ENCODE assay signal across 31 cellular contexts in the genomic region with DNA sequence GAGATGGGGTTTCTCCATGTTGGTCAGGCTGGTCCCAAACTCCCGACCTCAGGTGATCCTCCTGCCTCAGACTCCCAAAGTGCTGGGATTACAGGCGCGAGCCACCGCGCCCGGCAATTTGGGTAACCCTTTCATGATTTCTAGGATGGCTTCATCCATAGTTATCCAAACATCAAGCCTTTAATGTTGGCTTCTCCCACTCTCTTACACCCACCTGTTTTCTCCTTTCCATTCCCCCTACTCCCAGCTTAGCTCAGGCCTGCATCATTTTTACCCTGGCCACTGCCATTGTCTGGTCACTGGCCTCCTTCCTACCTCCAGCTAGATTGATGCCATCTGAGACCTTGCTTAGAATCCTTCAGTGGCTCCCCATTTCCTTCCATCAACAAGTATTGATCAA. TPM values are rescaled to one million over a fixed set of nuclear protein-coding genes. Genes with fewer than 3 reads are reported as not detected.
"Had no signal": no experiment of that assay in that cellular context is flagged by ENCODE, and none has a peak within 500 bp of the region (broad histone marks: within the 10 kb centered on the region; RNA-seq: fewer than 3 reads in every experiment).

No MANE protein-coding gene starts in this region.

- H3K4me3 Mint-ChIP-seq: activated B cell treated with CpG ODN at 0.5 μM for 24 hours; activated CD8-positive, alpha-beta T cell treated with anti-CD3 and anti-CD28 coated beads for 36 hours; activated naive CD4-positive, alpha-beta T cell treated with anti-CD3 and anti-CD28 coated beads for 36 hours; activated naive CD8-positive, alpha-beta T cell treated with anti-CD3 and anti-CD28 coated beads for 36 hours; activated naive CD8-positive, alpha-beta T cell treated with anti-CD3 and anti-CD28 coated beads, Interleukin-2, amount 50 U/mL, for 24 hours; activated T-cell treated with anti-CD3 and anti-CD28 coated beads, Interleukin-2, amount 50 U/mL, for 4 hours; central memory CD8-positive, alpha-beta T cell; T-helper 17 cell; T-helper 2 cell treated with Interferon-gamma antibody and Interleukin-4, amounts not matched to agents 5 μg/mL and 100 μg/mL, for 36 hours had no signal

- ATAC-seq: activated CD4-positive, CD25-positive, alpha-beta regulatory T cell treated with anti-CD3 and anti-CD28 coated beads, Interleukin-2, amount 50 U/mL, for 24 hours; activated CD8-positive, alpha-beta T cell treated with anti-CD3 and anti-CD28 coated beads for 36 hours; activated naive CD8-positive, alpha-beta T cell treated with anti-CD3 and anti-CD28 coated beads, Interleukin-2, amount 50 U/mL, for 24 hours; activated T-cell treated with anti-CD3 and anti-CD28 coated beads, Interleukin-2, amount 50 U/mL, for 4 hours; effector memory CD8-positive, alpha-beta T cell; foreskin keratinocyte; gastrocnemius medialis; T-helper 17 cell had no signal

- DNase-seq: activated B cell treated with CpG ODN at 0.5 μM for 24 hours; activated CD4-positive, alpha-beta T cell treated with anti-CD3 and anti-CD28 coated beads for 48 hours; activated CD4-positive, alpha-beta T cell treated with anti-CD3 and anti-CD28 coated beads, Interleukin-2, amount 50 U/mL, for 1 hour; activated CD4-positive, alpha-beta T cell treated with anti-CD3 and anti-CD28 coated beads, Interleukin-2, amount 50 U/mL, for 48 hours; activated CD8-positive, alpha-beta memory T cell treated with anti-CD3 and anti-CD28 coated beads for 24 hours; activated CD8-positive, alpha-beta T cell treated with anti-CD3 and anti-CD28 coated beads for 36 hours; activated effector memory CD4-positive, alpha-beta T cell treated with anti-CD3 and anti-CD28 coated beads, Interleukin-2, amount 50 U/mL, for 16 hours; activated naive CD4-positive, alpha-beta T cell treated with anti-CD3 and anti-CD28 coated beads for 36 hours; activated naive CD8-positive, alpha-beta T cell treated with anti-CD3 and anti-CD28 coated beads for 36 hours; activated naive CD8-positive, alpha-beta T cell treated with anti-CD3 and anti-CD28 coated beads, Interleukin-2, amount 50 U/mL, for 24 hours; activated T-cell treated with anti-CD3 and anti-CD28 coated beads, Interleukin-2, amount 50 U/mL, for 4 hours; adrenal gland; amygdala; cortex of kidney; dermis blood vessel endothelial cell; effector CD4-positive, alpha-beta T cell; effector memory CD8-positive, alpha-beta T cell; erythroblast; foreskin keratinocyte; gastrocnemius medialis; glutamatergic neuron; T-helper 1 cell; T-helper 17 cell; T1000; WERI-Rb-1 had no signal

- H3K9me3 Mint-ChIP-seq: activated naive CD4-positive, alpha-beta T cell treated with anti-CD3 and anti-CD28 coated beads for 36 hours; activated naive CD4-positive, alpha-beta T cell treated with anti-CD3 and anti-CD28 coated beads, Interleukin-2, amount 50 U/mL, for 24 hours; activated T-helper 2 cell treated with anti-CD3 and anti-CD28 coated beads, Interferon-gamma antibody, Interleukin-2, Interleukin-4, amounts not matched to agents 10 μg/mL and 5 μg/mL and 100 μg/mL, durations not matched to agents 14 hours and 24 hours and 36 hours; central memory CD8-positive, alpha-beta T cell; effector memory CD8-positive, alpha-beta T cell; T-helper 2 cell treated with Interferon-gamma antibody and Interleukin-4, amounts not matched to agents 5 μg/mL and 100 μg/mL, for 36 hours had no signal

- H3K27ac Mint-ChIP-seq: activated B cell treated with CpG ODN at 0.5 μM for 24 hours; activated CD8-positive, alpha-beta T cell treated with anti-CD3 and anti-CD28 coated beads for 36 hours; activated naive CD4-positive, alpha-beta T cell treated with anti-CD3 and anti-CD28 coated beads for 36 hours; activated naive CD4-positive, alpha-beta T cell treated with anti-CD3 and anti-CD28 coated beads, Interleukin-2, amount 50 U/mL, for 24 hours; activated naive CD8-positive, alpha-beta T cell treated with anti-CD3 and anti-CD28 coated beads for 36 hours; activated naive CD8-positive, alpha-beta T cell treated with anti-CD3 and anti-CD28 coated beads, Interleukin-2, amount 50 U/mL, for 24 hours; activated T-helper 2 cell treated with anti-CD3 and anti-CD28 coated beads, Interferon-gamma antibody, Interleukin-2, Interleukin-4, amounts not matched to agents 10 μg/mL and 5 μg/mL and 100 μg/mL, durations not matched to agents 14 hours and 24 hours and 36 hours; brain; effector memory CD8-positive, alpha-beta T cell; T-helper 17 cell; T-helper 2 cell treated with Interferon-gamma antibody and Interleukin-4, amounts not matched to agents 5 μg/mL and 100 μg/mL, for 36 hours had no signal

- H3K36me3 Mint-ChIP-seq: activated naive CD4-positive, alpha-beta T cell treated with anti-CD3 and anti-CD28 coated beads, Interleukin-2, amount 50 U/mL, for 24 hours; activated naive CD8-positive, alpha-beta T cell treated with anti-CD3 and anti-CD28 coated beads for 36 hours; brain had no signal

RNA-seq across cellular contexts. Expression of a gene that starts 2.0 kb away (rescaled TPM):
- total RNA-seq: activated B cell treated with CpG ODN at 0.5 μM for 24 hours; activated naive CD8-positive, alpha-beta T cell treated with anti-CD3 and anti-CD28 coated beads for 36 hours had no signal
